In genomic region chr10:75926763-75927162, GRCh38 we compare ENCODE assay signal across 16 cellular contexts.
A peak's percentile ranks its signal among the peaks of the same experiment; 100 is the strongest.
DNase-seq lines count a peak whose midpoint lies in the region; ATAC-seq and TF ChIP-seq lines count a peak whose summit lies in the region.
"Had no signal": no experiment of that assay in that cellular context is flagged by ENCODE, and none has a peak within 500 bp of the region (broad histone marks: within the 10 kb centered on the region; RNA-seq: fewer than 3 reads in every experiment).

No MANE protein-coding gene starts in this region.

- H3K27me3 Mint-ChIP-seq in activated CD8-positive, alpha-beta T cell treated with anti-CD3 and anti-CD28 coated beads, Interleukin-2, amount 10 ng/mL, durations not matched to agents 7 days and 5 days (ENCODE audit: low read depth), result peaks cover 4% of the 10 kb centered on the region

- TF ChIP-seq CTCF in right atrium auricular region (IDR thresholded peaks at IDR 0.05) (peak in 1 of 2 donors; percentile 49), coronary artery (IDR thresholded peaks at IDR 0.05) (no peak)

- H3K27me3 ChIP-seq in right atrium auricular region, result no peaks in the 10 kb centered on the region
- H3K27me3 ChIP-seq: pancreas had no signal

- intact Hi-C loops in left cardiac atrium (cut with DNase I), result no loop called here

- no peaks in the 10 kb centered on the region for H3K4me1 ChIP-seq in right atrium auricular region
- H3K4me1 ChIP-seq: pancreas had no signal

- CTCF ChIA-PET in activated CD8-positive, alpha-beta T cell treated with anti-CD3 and anti-CD28 coated beads, Interleukin-2, amount 10 ng/mL, durations not matched to agents 7 days and 5 days (lab: Charles Lee), result no interaction called here

- H3K4me3 ChIP-seq in right atrium auricular region, result no peak overlapping the region
- H3K4me3 ChIP-seq in coronary artery, result no peak overlapping the region
- H3K4me3 ChIP-seq: pancreas had no signal

- H3K27ac ChIP-seq in right atrium auricular region (no peak overlapping the region), coronary artery (no peak overlapping the region)
- H3K27ac ChIP-seq: pancreas, WERI-Rb-1 had no signal

- ATAC-seq in left cardiac atrium, result no peak
- no peak for ATAC-seq in activated CD8-positive, alpha-beta T cell treated with anti-CD3 and anti-CD28 coated beads, Interleukin-2, amount 10 ng/mL, durations not matched to agents 7 days and 5 days

- no peak overlapping the region for H3K4me3 Mint-ChIP-seq in activated CD8-positive, alpha-beta T cell treated with anti-CD3 and anti-CD28 coated beads, Interleukin-2, amount 10 ng/mL, durations not matched to agents 7 days and 5 days
- H3K4me3 Mint-ChIP-seq: activated naive CD8-positive, alpha-beta T cell treated with anti-CD3 and anti-CD28 coated beads, Interleukin-2, amount 10 ng/mL, durations not matched to agents 7 days and 5 days; type B pancreatic cell had no signal

- H3K27ac Mint-ChIP-seq in activated CD8-positive, alpha-beta T cell treated with anti-CD3 and anti-CD28 coated beads, Interleukin-2, amount 10 ng/mL, durations not matched to agents 7 days and 5 days, result no peak overlapping the region
- H3K27ac Mint-ChIP-seq: activated naive CD8-positive, alpha-beta T cell treated with anti-CD3 and anti-CD28 coated beads, Interleukin-2, amount 10 ng/mL, durations not matched to agents 7 days and 5 days; type B pancreatic cell had no signal

- no peaks in the 10 kb centered on the region for H3K9me3 ChIP-seq in right atrium auricular region
- H3K9me3 ChIP-seq: pancreas, SK-N-SH had no signal

- no peaks in the 10 kb centered on the region for H3K36me3 ChIP-seq in right atrium auricular region
- H3K36me3 ChIP-seq: pancreas, WERI-Rb-1 had no signal

- POLR2A ChIA-PET in activated CD8-positive, alpha-beta T cell treated with anti-CD3 and anti-CD28 coated beads, Interleukin-2, amount 10 ng/mL, durations not matched to agents 7 days and 5 days (lab: Charles Lee), result no interaction called here

- H3K36me3 Mint-ChIP-seq in activated CD8-positive, alpha-beta T cell treated with anti-CD3 and anti-CD28 coated beads, Interleukin-2, amount 10 ng/mL, durations not matched to agents 7 days and 5 days (ENCODE audit: low read depth), result no peaks in the 10 kb centered on the region
- H3K36me3 Mint-ChIP-seq: activated naive CD8-positive, alpha-beta T cell treated with anti-CD3 and anti-CD28 coated beads, Interleukin-2, amount 10 ng/mL, durations not matched to agents 7 days and 5 days; type B pancreatic cell had no signal

- DNase-seq in right atrium auricular region (ENCODE audit: low spot score) (peak; percentile 63), left cardiac atrium (no peak), kidney tubule cell (ENCODE audit: low spot score) (peak; percentile 52), coronary artery (ENCODE audit: low spot score) (no peak), KG1 (lab: John Stamatoyannopoulos, UW) (no peak), CD1c-positive myeloid dendritic cell (ENCODE audit: extremely low spot score) (no peak)
- DNase-seq in activated CD8-positive, alpha-beta T cell treated with anti-CD3 and anti-CD28 coated beads, Interleukin-2, amount 10 ng/mL, durations not matched to agents 7 days and 5 days, result peak; percentile 22
- DNase-seq in activated CD8-positive, alpha-beta memory T cell treated with anti-CD3 and anti-CD28 coated beads, Interleukin-2, amount 50 U/mL, for 4 hours, result no peak
- DNase-seq: activated naive CD8-positive, alpha-beta T cell treated with anti-CD3 and anti-CD28 coated beads, Interleukin-2, amount 10 ng/mL, durations not matched to agents 7 days and 5 days; cerebellar nuclear complex; DMS 273 treated with DMSO at 0.1 percent for 48 hours; NK-92 treated with Interleukin-12 subunit alpha and Interleukin-12 subunit beta, amount 100 ng/mL, for 24 hours; SK-N-SH; WERI-Rb-1 had no signal

- H3K9me3 Mint-ChIP-seq in activated CD8-positive, alpha-beta T cell treated with anti-CD3 and anti-CD28 coated beads, Interleukin-2, amount 10 ng/mL, durations not matched to agents 7 days and 5 days (ENCODE audit: insufficient read depth), result no peaks in the 10 kb centered on the region
- H3K9me3 Mint-ChIP-seq: activated naive CD8-positive, alpha-beta T cell treated with anti-CD3 and anti-CD28 coated beads, Interleukin-2, amount 10 ng/mL, durations not matched to agents 7 days and 5 days; type B pancreatic cell had no signal

- no peaks in the 10 kb centered on the region for H3K4me1 Mint-ChIP-seq in activated CD8-positive, alpha-beta T cell treated with anti-CD3 and anti-CD28 coated beads, Interleukin-2, amount 10 ng/mL, durations not matched to agents 7 days and 5 days (ENCODE audit: low read depth)
- H3K4me1 Mint-ChIP-seq: activated naive CD8-positive, alpha-beta T cell treated with anti-CD3 and anti-CD28 coated beads, Interleukin-2, amount 10 ng/mL, durations not matched to agents 7 days and 5 days had no signal

Comparison
In these comparisons a context has a peak if more than half of its experiments do, and no peak if none do; other contexts are left out.
1. DNase-seq: peak in right atrium auricular region (single experiment), activated CD8-positive, alpha-beta T cell treated with anti-CD3 and anti-CD28 coated beads, Interleukin-2, amount 10 ng/mL, durations not matched to agents 7 days and 5 days (single experiment) and kidney tubule cell (single experiment); none in left cardiac atrium (single experiment), coronary artery (single experiment), activated CD8-positive, alpha-beta memory T cell treated with anti-CD3 and anti-CD28 coated beads, Interleukin-2, amount 50 U/mL, for 4 hours (single experiment), KG1 (single experiment) and CD1c-positive myeloid dendritic cell (single experiment).